In genomic region chr2:27380626-27381556, GRCh38 we compare ENCODE assay signal across 8 cellular contexts. TPM values are rescaled to one million over a fixed set of nuclear protein-coding genes. Genes with fewer than 3 reads are reported as not detected.
DNase-seq lines count a peak whose midpoint lies in the region; ATAC-seq and TF ChIP-seq lines count a peak whose summit lies in the region.

Gene ZNF513, minus strand, starts transcription at chr2:27380734. Its CDS starts 208 bp downstream, at chr2:27380526.

- peak within 1 kb of the TSS; percentile 80 for H3K4me3 ChIP-seq in fibroblast of mammary gland (ENCODE audit: control insufficient read depth, low read depth, low read length)

- peaks cover 18% of the 10 kb centered on the region for H3K4me1 Mint-ChIP-seq in activated T-helper 2 cell treated with anti-CD3 and anti-CD28 coated beads, Interferon-gamma antibody, Interleukin-2, Interleukin-4, amounts not matched to agents 10 μg/mL and 5 μg/mL and 100 μg/mL, durations not matched to agents 14 hours and 24 hours and 36 hours (ENCODE audit: low read depth)
- H3K4me1 Mint-ChIP-seq in natural killer cell treated with Interleukin-12 subunit alpha and Interleukin-12 subunit beta and Interleukin-15 and Interleukin-18, amount 100 ng/mL, for 72 hours (ENCODE audit: low read depth in 2 of 2) = peaks cover 20 to 38% of the 10 kb centered on the region in 2 donors

- no peaks in the 10 kb centered on the region for H3K27me3 Mint-ChIP-seq in activated T-helper 2 cell treated with anti-CD3 and anti-CD28 coated beads, Interferon-gamma antibody, Interleukin-2, Interleukin-4, amounts not matched to agents 10 μg/mL and 5 μg/mL and 100 μg/mL, durations not matched to agents 14 hours and 24 hours and 36 hours (ENCODE audit: low read depth)
- no peaks in the 10 kb centered on the region for H3K27me3 Mint-ChIP-seq in natural killer cell treated with Interleukin-12 subunit alpha and Interleukin-12 subunit beta and Interleukin-15 and Interleukin-18, amount 100 ng/mL, for 72 hours

- TF ChIP-seq CTCF in fibroblast of mammary gland (conservative IDR thresholded peaks at IDR 0.05; ENCODE audit: control insufficient read depth, insufficient read depth, low read depth, low read length) = no peak

- H3K27ac Mint-ChIP-seq in activated T-helper 2 cell treated with anti-CD3 and anti-CD28 coated beads, Interferon-gamma antibody, Interleukin-2, Interleukin-4, amounts not matched to agents 10 μg/mL and 5 μg/mL and 100 μg/mL, durations not matched to agents 14 hours and 24 hours and 36 hours = peak within 1 kb of the TSS; percentile 92
- H3K27ac Mint-ChIP-seq in natural killer cell treated with Interleukin-12 subunit alpha and Interleukin-12 subunit beta and Interleukin-15 and Interleukin-18, amount 100 ng/mL, for 72 hours = peak within 1 kb of the TSS; percentile 93 to 95

- peak; percentile 93 for DNase-seq in DMS153 treated with DMSO at 0.1 percent for 48 hours (lab: John Stamatoyannopoulos, UW; ENCODE audit: unreplicated experiment)
- DNase-seq in Kasumi-1 (lab: John Stamatoyannopoulos, UW) = peak; percentile 82 to 88
- DNase-seq in RPMI7951 (ENCODE audit: low read depth) = peak; percentile 93
- peak; percentile 84 for DNase-seq in activated T-helper 2 cell treated with anti-CD3 and anti-CD28 coated beads, Interferon-gamma antibody, Interleukin-2, Interleukin-4, amounts not matched to agents 10 μg/mL and 5 μg/mL and 100 μg/mL, durations not matched to agents 14 hours and 24 hours and 36 hours (ENCODE audit: low spot score)
- DNase-seq in fibroblast of mammary gland (ENCODE audit: low read depth) = peak; percentile 94
- peak; percentile 95 for DNase-seq in natural killer cell treated with Interleukin-12 subunit alpha and Interleukin-12 subunit beta and Interleukin-15 and Interleukin-18, amount 100 ng/mL, for 72 hours (ENCODE audit: low spot score)
- peak; percentile 83 for DNase-seq in stimulated activated naive CD4-positive, alpha-beta T cell treated with Interleukin-2 at 50 U/mL for 16 hours (lab: John Stamatoyannopoulos, UW)

- intact Hi-C loops in activated T-helper 2 cell treated with anti-CD3 and anti-CD28 coated beads, Interferon-gamma antibody, Interleukin-2, Interleukin-4, amounts not matched to agents 10 μg/mL and 5 μg/mL and 100 μg/mL, durations not matched to agents 14 hours and 24 hours and 36 hours (cut with micrococcal nuclease) = loop anchor here (1.0 kb wide), 1 partner anchor 11 kb away; the partner anchor contains the start of genes EIF2B4 and SNX17

- ATAC-seq in GM21723 (IDR thresholded peaks at IDR 0.05; ENCODE audit: unreplicated experiment) = peak; percentile 90
- peak; percentile 94 to 96 for ATAC-seq in natural killer cell treated with Interleukin-12 subunit alpha and Interleukin-12 subunit beta and Interleukin-15 and Interleukin-18, amount 100 ng/mL, for 72 hours

- H3K36me3 Mint-ChIP-seq in activated T-helper 2 cell treated with anti-CD3 and anti-CD28 coated beads, Interferon-gamma antibody, Interleukin-2, Interleukin-4, amounts not matched to agents 10 μg/mL and 5 μg/mL and 100 μg/mL, durations not matched to agents 14 hours and 24 hours and 36 hours (ENCODE audit: low read depth) = peaks cover 89% of the 10 kb centered on the region
- H3K36me3 Mint-ChIP-seq in natural killer cell treated with Interleukin-12 subunit alpha and Interleukin-12 subunit beta and Interleukin-15 and Interleukin-18, amount 100 ng/mL, for 72 hours = peaks cover 30% of the 10 kb centered on the region

- no peaks in the 10 kb centered on the region for H3K9me3 Mint-ChIP-seq in activated T-helper 2 cell treated with anti-CD3 and anti-CD28 coated beads, Interferon-gamma antibody, Interleukin-2, Interleukin-4, amounts not matched to agents 10 μg/mL and 5 μg/mL and 100 μg/mL, durations not matched to agents 14 hours and 24 hours and 36 hours
- no peaks in the 10 kb centered on the region for H3K9me3 Mint-ChIP-seq in natural killer cell treated with Interleukin-12 subunit alpha and Interleukin-12 subunit beta and Interleukin-15 and Interleukin-18, amount 100 ng/mL, for 72 hours

- peak within 1 kb of the TSS; percentile 86 for H3K4me3 Mint-ChIP-seq in activated T-helper 2 cell treated with anti-CD3 and anti-CD28 coated beads, Interferon-gamma antibody, Interleukin-2, Interleukin-4, amounts not matched to agents 10 μg/mL and 5 μg/mL and 100 μg/mL, durations not matched to agents 14 hours and 24 hours and 36 hours (ENCODE audit: low read depth)
- peak within 1 kb of the TSS; percentile 87 for H3K4me3 Mint-ChIP-seq in natural killer cell treated with Interleukin-12 subunit alpha and Interleukin-12 subunit beta and Interleukin-15 and Interleukin-18, amount 100 ng/mL, for 72 hours

RNA-seq across cellular contexts. Expression of gene ZNF513, which starts in this region (rescaled TPM):
- 7.9 and 8.8 TPM in 2 replicates for total RNA-seq in RPMI7951 (2014; rRNA removed; shearing (Covaris generic))
- 11.7 and 12.8 TPM in 2 replicates for total RNA-seq in activated T-helper 2 cell treated with anti-CD3 and anti-CD28 coated beads, Interferon-gamma antibody, Interleukin-2, Interleukin-4, amounts not matched to agents 10 μg/mL and 5 μg/mL and 100 μg/mL, durations not matched to agents 14 hours and 24 hours and 36 hours
- total RNA-seq in natural killer cell treated with Interleukin-12 subunit alpha and Interleukin-12 subunit beta and Interleukin-15 and Interleukin-18, amount 100 ng/mL, for 72 hours = 10 to 100 TPM; 21.8 to 23.6 TPM

Comparison
In these comparisons a context has a peak if more than half of its experiments do, and no peak if none do; other contexts are left out.
1. Peak in every context shown above with its lines: DNase-seq, ATAC-seq and H3K4me3 ChIP-seq.